In genomic region chr1:116574581-116575291, GRCh38 we compare ENCODE assay signal across 8 cellular contexts. TPM values are rescaled to one million over a fixed set of nuclear protein-coding genes. Genes with fewer than 3 reads are reported as not detected.
DNase-seq lines count a peak whose midpoint lies in the region; ATAC-seq, FAIRE-seq and TF ChIP-seq lines count a peak whose summit lies in the region.

No MANE protein-coding gene starts in this region.

- no peaks in the 10 kb centered on the region; the same call in 1 of the 2 replicates for H3F3A ChIP-seq in GM23338 (replicated peaks; ENCODE audit: low read depth)

- H3K27ac Mint-ChIP-seq in GM23338: peak overlapping the region; percentile 60
- H3K27ac Mint-ChIP-seq in activated CD4-positive, alpha-beta memory T cell treated with anti-CD3 and anti-CD28 coated beads, Interleukin-2, amount 10 ng/mL, durations not matched to agents 7 days and 5 days: no peak overlapping the region

- no peak overlapping the region for H3K4me3 ChIP-seq in BLaER1 treated with 17β-estradiol and CSF1 and Interleukin-3, amounts not matched to agents 10 nM and 100 nM
- H3K4me3 ChIP-seq in GM23338: no peak overlapping the region
- H3K4me3 ChIP-seq in mucosa of descending colon: no peak overlapping the region
- H3K4me3 ChIP-seq in thyroid gland (replicated peaks in 1 of 3): no peak overlapping the region

- 33 to 36% methylated on average over 11 of the region's 11 CpGs for WGBS in thyroid gland, 2 donors

- peaks cover 3% of the 10 kb centered on the region for H3K36me3 Mint-ChIP-seq in GM23338 (ENCODE audit: low read depth)
- H3K36me3 Mint-ChIP-seq in activated CD4-positive, alpha-beta memory T cell treated with anti-CD3 and anti-CD28 coated beads, Interleukin-2, amount 10 ng/mL, durations not matched to agents 7 days and 5 days (ENCODE audit: low read depth): peaks cover 5% of the 10 kb centered on the region

- TF ChIP-seq CTCF in GM23338 (conservative IDR thresholded peaks at IDR 0.05; ENCODE audit: low read depth in 2 of 2) (peak; percentile 94), mucosa of descending colon (IDR thresholded peaks at IDR 0.05) (peak; percentile 75), thyroid gland (IDR thresholded peaks at IDR 0.05) (peak in 5 of 6 experiments; percentile 70 to 87 (median 83))

- H3K4me1 ChIP-seq in BLaER1 treated with 17β-estradiol and CSF1 and Interleukin-3, amounts not matched to agents 10 nM and 100 nM: peaks cover 12 to 63% (median 37%) of the 10 kb centered on the region in 10 experiments
- H3K4me1 ChIP-seq in GM23338 (ENCODE audit: insufficient read depth): peaks cover 22% of the 10 kb centered on the region
- H3K4me1 ChIP-seq in mucosa of descending colon (ENCODE audit: low read depth): peaks cover 8% of the 10 kb centered on the region
- H3K4me1 ChIP-seq in thyroid gland: peaks cover 6 to 9% of the 10 kb centered on the region in 2 donors

- peaks cover 0 to 4% (median 3%) of the 10 kb centered on the region in 11 experiments; a peak in 12 of 22 replicates for H4K20me1 ChIP-seq in BLaER1 treated with 17β-estradiol and CSF1 and Interleukin-3, amounts not matched to agents 10 nM and 100 nM
- H4K20me1 ChIP-seq in GM23338 (replicated peaks; ENCODE audit: insufficient read depth): no peaks in the 10 kb centered on the region

- TF ChIP-seq POLR2A in thyroid gland (IDR thresholded peaks at IDR 0.05): no peak

- peaks cover 12% of the 10 kb centered on the region for H3K27me3 Mint-ChIP-seq in GM23338 (ENCODE audit: insufficient read depth, low read depth, poor library complexity)
- H3K27me3 Mint-ChIP-seq in activated CD4-positive, alpha-beta memory T cell treated with anti-CD3 and anti-CD28 coated beads, Interleukin-2, amount 10 ng/mL, durations not matched to agents 7 days and 5 days: peaks cover 6% of the 10 kb centered on the region

- no peak for ATAC-seq in GM23338
- no peak for ATAC-seq in mucosa of descending colon
- ATAC-seq in GM21447 (IDR thresholded peaks at IDR 0.05; ENCODE audit: unreplicated experiment): no peak

- peak overlapping the region in 6 of 11 experiments; percentile 1 to 33 (median 14); a peak in 3 of 22 replicates for H3K9ac ChIP-seq in BLaER1 treated with 17β-estradiol and CSF1 and Interleukin-3, amounts not matched to agents 10 nM and 100 nM

- CTCF ChIA-PET in activated CD4-positive, alpha-beta memory T cell treated with anti-CD3 and anti-CD28 coated beads, Interleukin-2, amount 10 ng/mL, durations not matched to agents 7 days and 5 days (lab: Charles Lee): interaction anchor here (0.6 to 4.3 kb wide), 29 partner anchors 9 to 554 kb away, joined by 3 to 49 read pairs (median 4); no protein-coding TSS in a partner anchor

- DNase-seq in GM23338 (ENCODE audit: low spot score) (peak; percentile 86), NCI-H446 treated with DMSO at 0.1 percent for 48 hours (lab: John Stamatoyannopoulos, UW) (peak; percentile 49), mucosa of descending colon (peak in 2 of 3 donors; percentile 63 to 77), thyroid gland (peak; percentile 64 to 70)
- peak; percentile 68 for DNase-seq in activated CD4-positive, alpha-beta memory T cell treated with anti-CD3 and anti-CD28 coated beads, Interleukin-2, amount 10 ng/mL, durations not matched to agents 7 days and 5 days

- no peak overlapping the region for H3K4me3 Mint-ChIP-seq in GM23338
- H3K4me3 Mint-ChIP-seq in activated CD4-positive, alpha-beta memory T cell treated with anti-CD3 and anti-CD28 coated beads, Interleukin-2, amount 10 ng/mL, durations not matched to agents 7 days and 5 days: no peak overlapping the region

- H3K9me3 Mint-ChIP-seq in GM23338: no peaks in the 10 kb centered on the region
- H3K9me3 Mint-ChIP-seq in activated CD4-positive, alpha-beta memory T cell treated with anti-CD3 and anti-CD28 coated beads, Interleukin-2, amount 10 ng/mL, durations not matched to agents 7 days and 5 days: no peaks in the 10 kb centered on the region

- H3K4me1 Mint-ChIP-seq in GM23338: peaks cover 25% of the 10 kb centered on the region
- H3K4me1 Mint-ChIP-seq in activated CD4-positive, alpha-beta memory T cell treated with anti-CD3 and anti-CD28 coated beads, Interleukin-2, amount 10 ng/mL, durations not matched to agents 7 days and 5 days: peaks cover 33% of the 10 kb centered on the region

- H2AFZ ChIP-seq in GM23338: no peak overlapping the region

- H3K36me3 ChIP-seq in BLaER1 treated with 17β-estradiol and CSF1 and Interleukin-3, amounts not matched to agents 10 nM and 100 nM: peaks cover 0 to 50% (median 30%) of the 10 kb centered on the region in 11 experiments; a peak in 18 of 22 replicates
- H3K36me3 ChIP-seq in GM23338 (ENCODE audit: insufficient read depth) (0 out of 2 replicates have a peak, but pooled peaks cover 6% of the 10 kb centered on the region), mucosa of descending colon (ENCODE audit: low read depth) (no peaks in the 10 kb centered on the region), thyroid gland (no peaks in the 10 kb centered on the region)

- H3K27me3 ChIP-seq in BLaER1 treated with 17β-estradiol and CSF1 and Interleukin-3, amounts not matched to agents 10 nM and 100 nM: no peaks in the 10 kb centered on the region
- H3K27me3 ChIP-seq in GM23338 (ENCODE audit: insufficient read depth) (peaks cover 8% of the 10 kb centered on the region), thyroid gland (no peaks in the 10 kb centered on the region)

- FAIRE-seq in endometrium (lab: Jason Lieb, UNC): peak; percentile 23

- H3K9me2 ChIP-seq in GM23338 (ENCODE audit: insufficient read depth): no peaks in the 10 kb centered on the region

- intact Hi-C loops in mucosa of descending colon (cut with DNase I, micrococcal nuclease): loop anchor here in 1 of 2 donors (10.0 kb wide), 1 partner anchor 490 kb away; the partner anchor contains the start of gene TTF2
- intact Hi-C loops in thyroid gland (cut with DNase I): loop anchor here (5.0 kb wide), 2 partner anchors 98 to 478 kb away; no protein-coding TSS in a partner anchor

- peak overlapping the region in 6 of 11 experiments; percentile 7 to 96 (median 74); a peak in 10 of 22 replicates for H3K4me2 ChIP-seq in BLaER1 treated with 17β-estradiol and CSF1 and Interleukin-3, amounts not matched to agents 10 nM and 100 nM
- H3K4me2 ChIP-seq in GM23338: no peak overlapping the region

- no peaks in the 10 kb centered on the region for H3K79me2 ChIP-seq in GM23338 (replicated peaks; ENCODE audit: insufficient read depth)

- H3K9me3 ChIP-seq in BLaER1 treated with 17β-estradiol and CSF1 and Interleukin-3, amounts not matched to agents 10 nM and 100 nM (replicated peaks in 1 of 11): no peaks in the 10 kb centered on the region
- H3K9me3 ChIP-seq in mucosa of descending colon (no peaks in the 10 kb centered on the region), thyroid gland (no peaks in the 10 kb centered on the region)

- POLR2A ChIA-PET in activated CD4-positive, alpha-beta memory T cell treated with anti-CD3 and anti-CD28 coated beads, Interleukin-2, amount 10 ng/mL, durations not matched to agents 7 days and 5 days (lab: Charles Lee): interaction anchor here (0.6 to 1.9 kb wide), 5 partner anchors 10 to 554 kb away, joined by 3 to 9 read pairs (median 3); partner anchors contain the start of gene TTF2

- peak overlapping the region in 4 of 11 experiments; percentile 12 to 38 (median 20); a peak in 6 of 22 replicates for H3K27ac ChIP-seq in BLaER1 treated with 17β-estradiol and CSF1 and Interleukin-3, amounts not matched to agents 10 nM and 100 nM
- H3K27ac ChIP-seq in GM23338 (ENCODE audit: low read depth) (no peak overlapping the region), thyroid gland (no peak overlapping the region)

TF ChIP-seq in GM23338, 12 proteins besides CTCF, POLR2A, EP300 and RAD21 (continues in another document):
- TF ChIP-seq EZH2 (IDR thresholded peaks at IDR 0.05; ENCODE audit: low read depth, unreplicated experiment): no peak
- TF ChIP-seq ZNF114 (CRISPR knock-in tag; IDR thresholded peaks at IDR 0.05): no peak

RNA-seq across cellular contexts. Expression of gene CD58, which starts 3.9 kb away (rescaled TPM):
- total RNA-seq in GM23338 (2014; rRNA removed; shearing (Covaris generic)): 9.2 and 10.3 TPM in 2 replicates
- polyA plus RNA-seq in GM23338 (2016; fragmentation: Nextera tagmentation; extraction: Ambion mirVana): 11.6 and 12.5 TPM in 2 replicates
- 10 to 100 TPM; 55.2 to 59.7 TPM for total RNA-seq in activated CD4-positive, alpha-beta memory T cell treated with anti-CD3 and anti-CD28 coated beads, Interleukin-2, amount 10 ng/mL, durations not matched to agents 7 days and 5 days
- total RNA-seq in mucosa of descending colon (10 to 100 TPM; 19.3 to 31.9 (median 31.0) TPM), thyroid gland (10 to 100 TPM; 17.5 to 51.9 (median 23.1) TPM)
